In genomic region chr1:236389253-236389652, GRCh38 we compare ENCODE assay signal across 23 cellular contexts. TPM values are rescaled to one million over a fixed set of nuclear protein-coding genes. Genes with fewer than 3 reads are reported as not detected.
"Had no signal": no experiment of that assay in that cellular context is flagged by ENCODE, and none has a peak within 500 bp of the region (broad histone marks: within the 10 kb centered on the region; RNA-seq: fewer than 3 reads in every experiment).

No MANE protein-coding gene starts in this region.

- H3K27ac Mint-ChIP-seq: activated CD4-positive, alpha-beta memory T cell treated with anti-CD3 and anti-CD28 coated beads, Interleukin-2, amount 10 ng/mL, durations not matched to agents 7 days and 5 days; activated CD4-positive, alpha-beta T cell treated with anti-CD3 and anti-CD28 coated beads for 36 hours; activated naive CD4-positive, alpha-beta T cell treated with anti-CD3 and anti-CD28 coated beads for 36 hours; activated T-cell treated with anti-CD3 and anti-CD28 coated beads, Interleukin-2, amount 50 U/mL, for 24 hours; mesothelial cell of epicardium; nephron; WTC11 had no signal

- H3K4me1 Mint-ChIP-seq: nephron had no signal

- H3K4me1 ChIP-seq: gastroesophageal sphincter, vagina had no signal

- FAIRE-seq: endometrium, TTC549 had no signal

- H3K9me3 ChIP-seq: gastroesophageal sphincter, heart left ventricle, left lung, tibial nerve, vagina had no signal

- H3K27me3 ChIP-seq: tibial nerve, vagina had no signal

- DNase-seq: activated CD4-positive, alpha-beta memory T cell treated with anti-CD3 and anti-CD28 coated beads, Interleukin-2, amount 10 ng/mL, durations not matched to agents 7 days and 5 days; activated CD4-positive, alpha-beta T cell treated with anti-CD3 and anti-CD28 coated beads for 36 hours; activated naive CD4-positive, alpha-beta T cell treated with anti-CD3 and anti-CD28 coated beads for 36 hours; activated T-cell treated with anti-CD3 and anti-CD28 coated beads, Interleukin-2, amount 50 U/mL, for 24 hours; aorta; heart left ventricle; left lung; posterior cingulate gyrus; right cardiac atrium; stimulated activated naive CD8-positive, alpha-beta T cell treated with anti-CD3 and anti-CD28 coated beads, Interleukin-15, Interleukin-2, amounts not matched to agents 100 U/mL and 50 U/mL, for 24 hours; substantia nigra had no signal

- H3K36me3 ChIP-seq: gastroesophageal sphincter, heart left ventricle, left lung, tibial nerve, vagina had no signal

- H3K9me3 Mint-ChIP-seq: activated CD4-positive, alpha-beta memory T cell treated with anti-CD3 and anti-CD28 coated beads, Interleukin-2, amount 10 ng/mL, durations not matched to agents 7 days and 5 days; activated naive CD4-positive, alpha-beta T cell treated with anti-CD3 and anti-CD28 coated beads for 36 hours; activated T-cell treated with anti-CD3 and anti-CD28 coated beads, Interleukin-2, amount 50 U/mL, for 24 hours; WTC11 had no signal

- H3K27ac ChIP-seq: coronary artery, gastroesophageal sphincter, heart left ventricle, left lung, skin epidermis, tibial nerve, vagina had no signal

- H3K4me3 ChIP-seq: coronary artery, gastroesophageal sphincter, heart left ventricle, left lung, skin epidermis, tibial nerve, vagina had no signal

- H3K27me3 Mint-ChIP-seq: activated CD4-positive, alpha-beta memory T cell treated with anti-CD3 and anti-CD28 coated beads, Interleukin-2, amount 10 ng/mL, durations not matched to agents 7 days and 5 days had no signal

- ATAC-seq: activated CD4-positive, alpha-beta T cell treated with anti-CD3 and anti-CD28 coated beads for 36 hours; esophagus mucosa; gastroesophageal sphincter; heart left ventricle; left lung; right cardiac atrium; stimulated activated naive CD8-positive, alpha-beta T cell treated with anti-CD3 and anti-CD28 coated beads, Interleukin-15, Interleukin-2, amounts not matched to agents 100 U/mL and 50 U/mL, for 24 hours; WTC11 had no signal

- H3K4me3 Mint-ChIP-seq: activated CD4-positive, alpha-beta memory T cell treated with anti-CD3 and anti-CD28 coated beads, Interleukin-2, amount 10 ng/mL, durations not matched to agents 7 days and 5 days; activated CD4-positive, alpha-beta T cell treated with anti-CD3 and anti-CD28 coated beads for 36 hours; activated naive CD4-positive, alpha-beta T cell treated with anti-CD3 and anti-CD28 coated beads for 36 hours; activated T-cell treated with anti-CD3 and anti-CD28 coated beads, Interleukin-2, amount 50 U/mL, for 24 hours; mesothelial cell of epicardium; nephron; WTC11 had no signal

- H3K36me3 Mint-ChIP-seq: WTC11 had no signal

RNA-seq across cellular contexts. Expression of gene EDARADD, which starts 4.8 kb away (rescaled TPM):
- total RNA-seq: lung microvascular endothelial cell had no signal
